In the genomic region with DNA sequence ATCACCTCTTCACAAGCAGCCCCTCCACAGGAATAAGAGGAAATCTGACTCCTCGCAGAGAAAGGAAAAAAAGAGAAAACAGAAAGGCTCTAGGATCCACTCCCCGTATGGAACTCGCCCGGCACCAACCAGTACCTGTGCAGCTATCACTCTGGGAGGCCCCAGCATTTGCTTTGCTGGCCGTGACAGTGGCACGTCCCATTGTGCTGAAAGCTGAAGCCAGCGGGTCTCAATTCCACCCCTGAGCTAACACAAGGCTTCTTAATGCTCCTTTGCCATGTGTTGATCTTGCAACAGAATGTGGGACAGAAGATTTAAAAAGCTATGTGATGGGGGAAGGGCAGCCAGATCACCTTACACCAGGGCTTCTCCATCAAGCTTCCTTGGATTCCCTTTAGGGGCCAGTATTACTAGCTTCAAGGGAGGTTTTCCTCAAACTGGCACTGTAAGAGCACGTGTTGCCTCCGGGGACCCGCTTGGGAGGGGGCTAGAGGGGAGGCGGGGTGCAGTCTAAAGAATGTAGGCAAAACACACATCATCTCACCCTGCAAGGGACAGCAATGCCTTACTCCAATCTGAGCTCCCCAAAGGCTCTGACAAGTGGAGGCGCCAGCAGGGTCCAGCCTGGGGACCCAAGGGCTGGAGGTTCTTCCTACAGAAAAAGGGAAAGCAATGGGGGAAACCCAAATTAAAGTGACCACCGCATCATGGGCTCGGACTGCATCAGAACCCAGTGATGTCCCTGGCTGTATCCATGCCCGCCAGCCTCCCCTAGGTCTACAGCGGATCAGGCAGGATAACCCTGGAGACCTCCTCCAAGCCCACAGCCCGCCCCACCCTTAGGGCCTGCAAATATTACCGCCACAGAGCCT, we compare ENCODE assay signal across 8 cellular contexts. TPM values are rescaled to one million over a fixed set of nuclear protein-coding genes. Genes with fewer than 3 reads are reported as not detected.
DNase-seq lines count a peak whose midpoint lies in the region; ATAC-seq, FAIRE-seq and TF ChIP-seq lines count a peak whose summit lies in the region.

No MANE protein-coding gene starts in this region.

- H3K36me3 ChIP-seq in Loucy (ENCODE audit: insufficient read depth, low read length), result no peaks in the 10 kb centered on the region
- no peaks in the 10 kb centered on the region for H3K36me3 ChIP-seq in kidney (ENCODE audit: control insufficient read depth in 1 of 2, insufficient read depth in 2 of 2, low read length in 2 of 2)

- no peak overlapping the region for H2AFZ ChIP-seq in Loucy (ENCODE audit: low read length)

- H3K27ac Mint-ChIP-seq in MCF 10A (ENCODE audit: low read depth, unreplicated experiment), result no peak overlapping the region

- CTCF ChIA-PET in MCF 10A (lab: Yijun Ruan, JAX), result interaction anchor here (0.7 to 3.6 kb wide), 8 partner anchors 10 to 623 kb away, joined by 3 to 24 read pairs (median 3); no protein-coding TSS in a partner anchor

- no peaks in the 10 kb centered on the region for H3K9me3 Mint-ChIP-seq in MCF 10A (ENCODE audit: unreplicated experiment)

- no peaks in the 10 kb centered on the region for H3K27me3 Mint-ChIP-seq in MCF 10A (ENCODE audit: insufficient read depth, unreplicated experiment)

- TF ChIP-seq CTCF in Loucy (conservative IDR thresholded peaks at IDR 0.05; ENCODE audit: low read length) (no peak), MCF 10A (IDR thresholded peaks at IDR 0.05; ENCODE audit: unreplicated experiment) (no peak), kidney (IDR thresholded peaks at IDR 0.05; ENCODE audit: borderline replicate concordance, extremely low read depth, insufficient read depth) (no peak)

- POLR2A ChIA-PET in MCF 10A (lab: Yijun Ruan, JAX), result interaction anchor here (0.7 to 6.0 kb wide), 8 partner anchors 9 to 884 kb away, joined by 3 to 61 read pairs (median 7); no protein-coding TSS in a partner anchor

- no TSS peak for BruUV-seq in MCF 10A (replicated peaks; lab: Mats Ljungman, UMichigan)

- H3K4me1 ChIP-seq in Loucy (ENCODE audit: insufficient read depth, low read length, poor library complexity, severe bottlenecking), result peaks cover 52% of the 10 kb centered on the region
- peaks cover 7 to 9% of the 10 kb centered on the region in 2 donors for H3K4me1 ChIP-seq in kidney (ENCODE audit: control insufficient read depth in 1 of 2, insufficient read depth in 1 of 2, low read depth in 1 of 2, low read length in 2 of 2)

- no peak overlapping the region for H3K27ac ChIP-seq in kidney (ENCODE audit: low read depth in 2 of 2, low read length in 2 of 2)
- peak overlapping the region; percentile 83 for H3K27ac ChIP-seq in substantia nigra (ENCODE audit: low read depth, low read length, poor library complexity, severe bottlenecking)

- intact Hi-C loops in MCF 10A (cut with micrococcal nuclease), result loop anchor here (10.0 kb wide), 1 partner anchor 177 kb away; no protein-coding TSS in a partner anchor
- intact Hi-C loops in kidney (cut with DNase I), result no loop called here

- H4K20me1 ChIP-seq in Loucy (ENCODE audit: insufficient read depth, low read length, poor library complexity, severe bottlenecking), result no peaks in the 10 kb centered on the region

- ATAC-seq in activated CD4-positive, CD25-positive, alpha-beta regulatory T cell treated with anti-CD3 and anti-CD28 coated beads, Interleukin-2, amount 50 U/mL, for 24 hours, result no peak

- no peak for FAIRE-seq in kidney (lab: Jason Lieb, UNC)

- H3K4me3 ChIP-seq in Loucy (ENCODE audit: low read length, poor library complexity, severe bottlenecking) (peak overlapping the region; percentile 91), kidney (ENCODE audit: low read length in 2 of 2) (peak overlapping the region; percentile 71)

- H3K4me1 Mint-ChIP-seq in MCF 10A (ENCODE audit: insufficient read depth, unreplicated experiment), result peaks cover 34% of the 10 kb centered on the region

- no peaks in the 10 kb centered on the region for H3K27me3 ChIP-seq in Loucy (ENCODE audit: insufficient read depth, low read length, poor library complexity, severe bottlenecking)

- H3K4me2 ChIP-seq in Loucy (ENCODE audit: low read depth, low read length, poor library complexity, severe bottlenecking), result peak overlapping the region; percentile 80

- peaks cover 21% of the 10 kb centered on the region for H3K36me3 Mint-ChIP-seq in MCF 10A (ENCODE audit: insufficient read depth, unreplicated experiment)

- H3K9ac ChIP-seq in Loucy (ENCODE audit: low read depth, low read length, poor library complexity, severe bottlenecking), result peak overlapping the region; percentile 75
- peak overlapping the region in 1 of 2 donors; percentile 60 for H3K9ac ChIP-seq in kidney (ENCODE audit: low read length in 2 of 2)

- peaks cover 44% of the 10 kb centered on the region for H3K79me2 ChIP-seq in Loucy (ENCODE audit: insufficient read depth, low read length)

- H3K9me2 ChIP-seq in Loucy (replicated peaks; ENCODE audit: low read depth, low read length), result no peaks in the 10 kb centered on the region

- DNase-seq in COLO668 (lab: John Stamatoyannopoulos, UW; ENCODE audit: unreplicated experiment) (peak; percentile 28), MCF 10A (ENCODE audit: unreplicated experiment) (peak; percentile 30), kidney (no peak), substantia nigra (lab: John Stamatoyannopoulos, UW) (peak in 20 of 49 donors; percentile 3 to 48 (median 22)), SKM-1 treated with dmso at 0.1 percent for 144 hours (lab: John Stamatoyannopoulos, UW; ENCODE audit: unreplicated experiment) (no peak)
- no peak for DNase-seq in stimulated activated CD4-positive, alpha-beta T cell treated with anti-CD3 and anti-CD28 coated beads, Interleukin-4, amount 100 ng/mL, for 4 hours

- H3K9me3 ChIP-seq in Loucy (ENCODE audit: insufficient read depth, low read depth, low read length), result no peaks in the 10 kb centered on the region
- H3K9me3 ChIP-seq in kidney (ENCODE audit: control insufficient read depth in 1 of 2, low read length in 2 of 2), result no peaks in the 10 kb centered on the region

- no peaks in the 10 kb centered on the region; the same call in 1 of the 2 replicates for H3F3A ChIP-seq in Loucy (ENCODE audit: low read depth)

- peak overlapping the region; percentile 77 for H3K4me3 Mint-ChIP-seq in MCF 10A (ENCODE audit: unreplicated experiment)

RNA-seq across cellular contexts. Expression of gene USP46, which starts 1.2 kb away (rescaled TPM):
- total RNA-seq in MCF 10A (2022) (16.8 and 23.0 TPM in 2 replicates), kidney (16.9 TPM)
- 8.2 TPM for polyA plus RNA-seq in kidney (ENCODE audit: insufficient read depth, low read depth, low replicate concordance)

Comparison
In these comparisons a context has a peak if more than half of its experiments do, and no peak if none do; other contexts are left out.
1. DNase-seq: peak in COLO668 (single experiment) and MCF 10A (single experiment); none in kidney (single experiment), SKM-1 treated with dmso at 0.1 percent for 144 hours (single experiment) and stimulated activated CD4-positive, alpha-beta T cell treated with anti-CD3 and anti-CD28 coated beads, Interleukin-4, amount 100 ng/mL, for 4 hours (0 of 2).